Comparison of ENCODE assay signal across 9 cellular contexts in the genomic region with DNA sequence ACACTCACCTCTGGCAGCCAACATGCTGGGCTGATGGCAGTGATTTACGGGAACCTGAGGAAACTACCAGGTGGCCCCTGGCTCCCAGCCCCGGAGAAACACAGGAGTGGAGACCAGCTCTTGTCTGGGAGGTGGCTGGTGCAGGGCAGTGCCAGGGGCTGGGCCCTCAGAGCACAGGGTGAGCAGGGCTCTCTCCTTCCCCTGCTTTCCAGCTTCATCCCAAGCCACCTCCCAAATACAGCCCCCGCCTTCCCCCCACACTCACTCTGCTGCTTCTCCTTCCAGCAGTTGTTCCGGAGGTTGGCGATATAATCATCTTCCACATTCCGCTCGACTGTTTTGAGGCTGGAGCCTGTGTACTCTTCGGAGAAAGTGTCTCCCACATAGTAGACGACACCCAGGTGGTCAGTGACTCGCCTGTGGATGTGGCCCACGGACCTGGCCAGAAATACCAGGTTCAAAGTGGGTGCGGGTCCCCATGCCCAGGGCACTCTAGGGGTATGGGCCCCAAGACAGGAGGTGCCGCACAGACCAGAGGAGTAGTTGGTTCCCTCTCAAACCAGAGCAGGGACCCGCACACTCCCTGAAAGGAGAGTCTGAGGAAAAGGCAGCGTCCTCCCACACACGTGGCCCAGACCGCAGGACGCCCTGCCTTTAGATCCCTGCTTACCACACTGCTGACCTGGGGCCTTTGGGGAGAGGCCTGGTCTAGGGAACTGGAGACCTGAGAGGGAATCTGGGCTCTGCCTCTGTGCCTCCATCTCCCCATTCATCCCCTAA. TPM values are rescaled to one million over a fixed set of nuclear protein-coding genes. Genes with fewer than 3 reads are reported as not detected.
A peak's percentile ranks its signal among the peaks of the same experiment; 100 is the strongest.
DNase-seq lines count a peak whose midpoint lies in the region; ATAC-seq, FAIRE-seq and TF ChIP-seq lines count a peak whose summit lies in the region.
"Had no signal": no experiment of that assay in that cellular context is flagged by ENCODE, and none has a peak within 500 bp of the region (broad histone marks: within the 10 kb centered on the region; RNA-seq: fewer than 3 reads in every experiment).

No MANE protein-coding gene starts in this region.

- dilution Hi-C loops in keratinocyte (cut with MboI; ENCODE audit: extremely low pct_ligation_motif_present, low sequenced_read_pairs) = no loop called here

- H3K4me2 ChIP-seq in Karpas-422 (ENCODE audit: low read depth, low read length, poor library complexity, severe bottlenecking) (no peak overlapping the region), keratinocyte (ENCODE audit: control insufficient read depth, extremely low read depth, insufficient read depth, low read depth, low read length) (no peak overlapping the region)

- FAIRE-seq in keratinocyte (lab: Jason Lieb, UNC) = no peak

- no peaks in the 10 kb centered on the region for H3K9me1 ChIP-seq in keratinocyte (ENCODE audit: control insufficient read depth, extremely low read depth, insufficient read depth, low read length)

- DNase-seq in Karpas-422 = no peak
- DNase-seq in adrenal gland = peak in 2 of 7 donors; percentile 24 to 32
- DNase-seq in keratinocyte (ENCODE audit: low read depth, low spot score) = no peak
- DNase-seq in stimulated activated naive CD8-positive, alpha-beta T cell treated with anti-CD3 and anti-CD28 coated beads, Interleukin-15, amount 100 ng/mL, for 72 hours = no peak
- no peak for DNase-seq in activated gamma-delta T cell treated with Interleukin-2 at 50 U/mL for 16 hours
- DNase-seq in DMS153 (lab: John Stamatoyannopoulos, UW) = no peak
- DNase-seq in stimulated activated CD4-positive, alpha-beta T cell treated with anti-CD3 and anti-CD28 coated beads, Interleukin-4, amount 100 ng/mL, for 1 hour = no peak

- H3K9me3 ChIP-seq in Karpas-422 (ENCODE audit: low read length) (no peaks in the 10 kb centered on the region), adrenal gland (replicated peaks in 1 of 3) (no peaks in the 10 kb centered on the region), keratinocyte (ENCODE audit: control insufficient read depth, low read depth, low read length) (no peaks in the 10 kb centered on the region)

- no peak for ATAC-seq in stimulated activated naive CD8-positive, alpha-beta T cell treated with anti-CD3 and anti-CD28 coated beads, Interleukin-15, amount 100 ng/mL, for 72 hours
- no peak for ATAC-seq in GM21381 (IDR thresholded peaks at IDR 0.05; ENCODE audit: unreplicated experiment)

- TF ChIP-seq CTCF in adrenal gland (IDR thresholded peaks at IDR 0.05) (no peak), keratinocyte (optimal IDR thresholded peaks at IDR 0.05 in 1 of 3, IDR thresholded peaks at IDR 0.05 in 1 of 3, conservative IDR thresholded peaks at IDR 0.05 in 1 of 3; ENCODE audit: extremely low read depth in 1 of 3, insufficient read depth in 2 of 3, low read length in 3 of 3) (no peak)

- H3K9ac ChIP-seq in Karpas-422 (ENCODE audit: low read length) (peak overlapping the region; percentile 73), keratinocyte (ENCODE audit: control insufficient read depth, extremely low read depth, insufficient read depth, low read length) (peak overlapping the region; percentile 28)

- WGBS in adrenal gland, 4 donors = 77 to 79% (median 78%) methylated on average over 14 to 18 of the region's 18 CpGs

- H3K4me3 Mint-ChIP-seq in stimulated activated naive CD8-positive, alpha-beta T cell treated with anti-CD3 and anti-CD28 coated beads, Interleukin-15, amount 100 ng/mL, for 72 hours = peak overlapping the region; percentile 67 to 83

- intact Hi-C loops in adrenal gland (cut with DNase I) = loop anchor here (10.0 kb wide), 2 partner anchors 212 to 382 kb away; no protein-coding TSS in a partner anchor

- H2AFZ ChIP-seq in Karpas-422 (ENCODE audit: low read length) (no peak overlapping the region), keratinocyte (ENCODE audit: control insufficient read depth, low read length) (no peak overlapping the region)

- peaks cover 75% of the 10 kb centered on the region for H3K4me1 Mint-ChIP-seq in stimulated activated naive CD8-positive, alpha-beta T cell treated with anti-CD3 and anti-CD28 coated beads, Interleukin-15, amount 100 ng/mL, for 72 hours

- H3K4me1 ChIP-seq in Karpas-422 (ENCODE audit: low read length) = peaks cover 57% of the 10 kb centered on the region
- peaks cover 46 to 70% of the 10 kb centered on the region in 2 donors for H3K4me1 ChIP-seq in adrenal gland (replicated peaks in 1 of 2)
- H3K4me1 ChIP-seq in keratinocyte (ENCODE audit: control insufficient read depth, extremely low read depth, insufficient read depth, low read length) = peaks cover 28% of the 10 kb centered on the region

- peak overlapping the region; percentile 7 to 92 for H3K27ac Mint-ChIP-seq in stimulated activated naive CD8-positive, alpha-beta T cell treated with anti-CD3 and anti-CD28 coated beads, Interleukin-15, amount 100 ng/mL, for 72 hours

- H3K36me3 ChIP-seq in Karpas-422 (ENCODE audit: insufficient read depth, low read length) = peaks cover 24% of the 10 kb centered on the region; the same call in 1 of the 2 replicates
- H3K36me3 ChIP-seq in adrenal gland (replicated peaks in 1 of 2) = peaks cover 0 to 39% of the 10 kb centered on the region in 2 donors
- peaks cover 31 to 41% of the 10 kb centered on the region in 2 experiments for H3K36me3 ChIP-seq in keratinocyte (ENCODE audit: control insufficient read depth in 2 of 2, extremely low read depth in 1 of 2, insufficient read depth in 2 of 2, low read length in 2 of 2)

- H3K9me2 ChIP-seq in Karpas-422 (replicated peaks; ENCODE audit: insufficient read depth, low read length) = no peaks in the 10 kb centered on the region

- peak overlapping the region; percentile 97 for H3K27ac ChIP-seq in Karpas-422 (ENCODE audit: low read length)
- peak overlapping the region; percentile 73 to 100 (median 97) for H3K27ac ChIP-seq in adrenal gland
- peak overlapping the region; percentile 39 for H3K27ac ChIP-seq in keratinocyte (ENCODE audit: control insufficient read depth, insufficient read depth, low read length)
- H3K27ac ChIP-seq: SK-N-MC had no signal

- TF ChIP-seq POLR2A in adrenal gland (IDR thresholded peaks at IDR 0.05) = no peak

- no peak overlapping the region for H3K4me3 ChIP-seq in Karpas-422 (ENCODE audit: low read length)
- no peak overlapping the region for H3K4me3 ChIP-seq in adrenal gland
- no peak overlapping the region for H3K4me3 ChIP-seq in keratinocyte (ENCODE audit: control insufficient read depth in 2 of 3, extremely low read depth in 1 of 3, insufficient read depth in 2 of 3, low read depth in 1 of 3, low read length in 3 of 3)
- H3K4me3 ChIP-seq: SK-N-MC had no signal

- H3K27me3 ChIP-seq in Karpas-422 (ENCODE audit: low read length) = no peaks in the 10 kb centered on the region
- H3K27me3 ChIP-seq in adrenal gland = no peaks in the 10 kb centered on the region
- no peaks in the 10 kb centered on the region for H3K27me3 ChIP-seq in keratinocyte (ENCODE audit: control insufficient read depth, extremely low read depth, insufficient read depth, low read length)

- H3K27me3 Mint-ChIP-seq in stimulated activated naive CD8-positive, alpha-beta T cell treated with anti-CD3 and anti-CD28 coated beads, Interleukin-15, amount 100 ng/mL, for 72 hours = no peaks in the 10 kb centered on the region

- H4K20me1 ChIP-seq in Karpas-422 (ENCODE audit: insufficient read depth, low read depth, low read length) (no peaks in the 10 kb centered on the region), keratinocyte (ENCODE audit: control insufficient read depth, extremely low read depth, insufficient read depth, low read length) (no peaks in the 10 kb centered on the region)

- no peaks in the 10 kb centered on the region for H3K9me3 Mint-ChIP-seq in stimulated activated naive CD8-positive, alpha-beta T cell treated with anti-CD3 and anti-CD28 coated beads, Interleukin-15, amount 100 ng/mL, for 72 hours

- H3K79me2 ChIP-seq in Karpas-422 (ENCODE audit: low read length) (no peaks in the 10 kb centered on the region), keratinocyte (ENCODE audit: control insufficient read depth, insufficient read depth, low read length) (no peaks in the 10 kb centered on the region)

RNA-seq across cellular contexts. Expression of gene DNAJB12, which starts 18.3 kb away (rescaled TPM):
- total RNA-seq in Karpas-422 (2014; rRNA removed; shearing (Covaris generic); ENCODE audit: low replicate concordance) = 36.1 and 37.4 TPM in 2 replicates
- total RNA-seq in adrenal gland = 10 to 100 TPM; 36.3 to 67.0 (median 49.3) TPM
- 10 to 100 TPM; 37.4 to 47.8 (median 37.9) TPM for polyA plus RNA-seq in adrenal gland
- 11.5 to 19.3 TPM (median 12.0 TPM) in 3 replicates for polyA plus RNA-seq in keratinocyte
- 14.8 TPM for polyA plus RNA-seq in keratinocyte (2011; ENCODE audit: low read depth)
- polyA plus RNA-seq in keratinocyte (2011; cell fraction: cytosol; rRNA removed) = 11.5 and 14.9 TPM in 2 replicates
- 32.1 and 39.9 TPM in 2 replicates for polyA plus RNA-seq in keratinocyte (2011; cell fraction: nucleus; rRNA removed)
- polyA plus RNA-seq in keratinocyte (2012; ENCODE audit: low replicate concordance) = 16.2 and 23.3 TPM in 2 replicates
- polyA minus RNA-seq in keratinocyte = 11.2 to 31.7 TPM (median 11.8 TPM) in 3 replicates
- 12.5 TPM for polyA minus RNA-seq in keratinocyte (2011; cell fraction: cytosol; rRNA and poly(A)+ RNA removed)
- polyA minus RNA-seq in keratinocyte (2011; cell fraction: nucleus; rRNA and poly(A)+ RNA removed) = 19.3 and 20.3 TPM in 2 replicates

Comparison
In these comparisons a context has a peak if more than half of its experiments do, and no peak if none do; other contexts are left out.
1. H3K27ac ChIP-seq: peak in every context shown above with its lines; median percentile 97 in Karpas-422; 97 in adrenal gland; 39 in keratinocyte.